ENCODE assay signal across 8 cellular contexts in the genomic region with DNA sequence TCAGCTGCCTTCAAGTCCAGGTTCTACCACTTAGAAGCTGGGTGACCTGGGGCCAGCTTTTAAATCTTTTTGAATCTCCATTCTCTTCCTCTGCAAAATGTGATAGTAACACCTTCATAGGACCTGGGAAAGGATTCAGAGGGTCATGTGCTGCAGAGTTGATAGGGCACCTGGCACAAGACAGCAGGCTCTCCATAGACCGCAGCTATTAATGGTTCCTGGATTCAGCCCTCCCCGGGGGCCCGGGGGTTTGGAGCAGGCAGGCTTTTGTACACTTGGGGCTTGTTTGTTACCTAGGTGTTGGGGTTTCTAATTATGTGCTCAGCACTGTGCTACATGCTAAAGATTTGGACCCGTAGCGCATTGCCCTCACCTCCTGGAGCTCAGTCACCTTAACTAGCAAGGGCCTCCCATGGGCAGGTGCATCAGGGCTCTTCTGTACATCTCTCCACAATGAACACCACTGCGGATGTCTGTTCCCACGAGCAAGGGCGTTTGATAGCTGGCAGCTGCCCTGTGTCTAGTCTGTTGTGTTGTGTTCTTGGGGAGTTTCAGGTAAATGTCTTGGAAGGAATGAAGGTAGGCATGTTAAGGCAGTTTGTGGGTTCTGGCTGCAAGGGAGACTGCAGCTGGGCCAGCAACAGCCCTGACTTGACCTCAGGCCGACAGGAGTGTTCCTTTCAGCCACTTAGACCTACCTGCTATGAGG. TPM values are rescaled to one million over a fixed set of nuclear protein-coding genes. Genes with fewer than 3 reads are reported as not detected.
DNase-seq lines count a peak whose midpoint lies in the region; ATAC-seq and TF ChIP-seq lines count a peak whose summit lies in the region.

No MANE protein-coding gene starts in this region.

- H3K27me3 ChIP-seq in vagina = no peaks in the 10 kb centered on the region

- DNase-seq in Right ventricle myocardium inferior (ENCODE audit: missing footprints) (no peak), cardiac septum (ENCODE audit: low spot score) (no peak), mesothelial cell of epicardium (ENCODE audit: low spot score in 2 of 2, unreplicated experiment in 2 of 2) (no peak), vagina (ENCODE audit: extremely low spot score in 2 of 2) (no peak), AG08395 (ENCODE audit: low spot score) (no peak), NCI-H82 (lab: John Stamatoyannopoulos, UW) (no peak), DMS 273 (lab: John Stamatoyannopoulos, UW; ENCODE audit: unreplicated experiment) (no peak)
- DNase-seq in central memory CD8-positive, alpha-beta T cell (ENCODE audit: low spot score in 2 of 2) = no peak

- H3K4me3 Mint-ChIP-seq in central memory CD8-positive, alpha-beta T cell = peak overlapping the region; percentile 73
- no peak overlapping the region for H3K4me3 Mint-ChIP-seq in mesothelial cell of epicardium

- peak overlapping the region; percentile 91 for H3K27ac Mint-ChIP-seq in central memory CD8-positive, alpha-beta T cell (ENCODE audit: low read depth)
- peak overlapping the region; percentile 74 for H3K27ac Mint-ChIP-seq in mesothelial cell of epicardium

- H3K36me3 ChIP-seq in vagina = no peaks in the 10 kb centered on the region

- no peaks in the 10 kb centered on the region for H3K9me3 ChIP-seq in vagina

- ATAC-seq in Right ventricle myocardium inferior = peak; percentile 33
- ATAC-seq in central memory CD8-positive, alpha-beta T cell (replicated peaks; ENCODE audit: extremely low read depth, poor library complexity, severe bottlenecking) = no peak

- H3K4me1 Mint-ChIP-seq in central memory CD8-positive, alpha-beta T cell = peaks cover 88% of the 10 kb centered on the region
- peaks cover 81% of the 10 kb centered on the region for H3K4me1 Mint-ChIP-seq in mesothelial cell of epicardium

- H3K4me1 ChIP-seq in vagina = peaks cover 100% of the 10 kb centered on the region

- H3K27me3 Mint-ChIP-seq in central memory CD8-positive, alpha-beta T cell = no peaks in the 10 kb centered on the region
- no peaks in the 10 kb centered on the region for H3K27me3 Mint-ChIP-seq in mesothelial cell of epicardium (ENCODE audit: low read depth)

- intact Hi-C loops in Right ventricle myocardium inferior (cut with DNase I) = loop anchor here (2.0 to 5.0 kb wide), 2 partner anchors 15 to 34 kb away; no protein-coding TSS in a partner anchor
- intact Hi-C loops in cardiac septum (cut with DNase I) = no loop called here
- intact Hi-C loops in vagina (cut with DNase I) = no loop called here

- no peaks in the 10 kb centered on the region for H3K9me3 Mint-ChIP-seq in central memory CD8-positive, alpha-beta T cell
- no peaks in the 10 kb centered on the region for H3K9me3 Mint-ChIP-seq in mesothelial cell of epicardium

- peak overlapping the region; percentile 40 for H3K27ac ChIP-seq in vagina

- no peak for TF ChIP-seq POLR2A in vagina (IDR thresholded peaks at IDR 0.05)

- peak overlapping the region in 1 of 2 donors; percentile 3 for H3K4me3 ChIP-seq in vagina

- H3K36me3 Mint-ChIP-seq in central memory CD8-positive, alpha-beta T cell (ENCODE audit: insufficient read depth) = peaks cover 31% of the 10 kb centered on the region
- no peaks in the 10 kb centered on the region for H3K36me3 Mint-ChIP-seq in mesothelial cell of epicardium

- TF ChIP-seq CTCF in mesothelial cell of epicardium (IDR thresholded peaks at IDR 0.05; ENCODE audit: unreplicated experiment) (no peak), vagina (IDR thresholded peaks at IDR 0.05) (no peak)

RNA-seq across cellular contexts. Expression of gene PRRC2B, which starts 12.1 kb away (rescaled TPM):
- total RNA-seq in Right ventricle myocardium inferior (142 TPM), cardiac septum (151 TPM), mesothelial cell of epicardium (495 to 505 TPM (median 497 TPM) in 3 replicates), vagina (116 TPM)
